In genomic region chr11:12737024-12737423, GRCh38 we compare ENCODE assay signal across 1 cellular context.
TF ChIP-seq lines count a peak whose summit lies in the region.

No MANE protein-coding gene starts in this region.

TF ChIP-seq in K562, 482 proteins besides CTCF, POLR2A, EP300 and RAD21 (continued from another document and continues in another):
- TF ChIP-seq RCOR1 (IDR thresholded peaks at IDR 0.05; ENCODE audit: borderline replicate concordance in 1 of 2, low read depth in 2 of 2, low read length in 2 of 2) (no peak), ARID1B (IDR thresholded peaks at IDR 0.05) (peak; percentile 58), DEAF1 (CRISPR knock-in tag; IDR thresholded peaks at IDR 0.05) (no peak), POLR2AphosphoS2 (IDR thresholded peaks at IDR 0.05; ENCODE audit: low read length) (no peak), ZNF12 (CRISPR knock-in tag; IDR thresholded peaks at IDR 0.05) (no peak), BMI1 (IDR thresholded peaks at IDR 0.05; ENCODE audit: low read length) (no peak), ZNF280B (CRISPR knock-in tag; IDR thresholded peaks at IDR 0.05) (no peak), CREBBP (IDR thresholded peaks at IDR 0.05; ENCODE audit: low read depth, low read length) (no peak), ZKSCAN8 (CRISPR knock-in tag; IDR thresholded peaks at IDR 0.05) (no peak), ZNF41 (CRISPR knock-in tag; conservative IDR thresholded peaks at IDR 0.05) (no peak), GABPB2 (CRISPR knock-in tag; conservative IDR thresholded peaks at IDR 0.05) (no peak), EHMT2 (IDR thresholded peaks at IDR 0.05) (no peak), SIX5 (IDR thresholded peaks at IDR 0.05; ENCODE audit: borderline replicate concordance in 1 of 2, insufficient read depth in 1 of 2, low read depth in 1 of 2, low read length in 2 of 2) (no peak), THAP12 (CRISPR knock-in tag; IDR thresholded peaks at IDR 0.05) (no peak), TFAP4 (CRISPR knock-in tag; IDR thresholded peaks at IDR 0.05; ENCODE audit: borderline replicate concordance) (no peak), CREM (IDR thresholded peaks at IDR 0.05; ENCODE audit: low read depth) (no peak), BCLAF1 (IDR thresholded peaks at IDR 0.05; ENCODE audit: borderline replicate concordance in 1 of 2, control insufficient read depth in 1 of 2, low read depth in 2 of 2, low read length in 1 of 2) (no peak), HDAC6 (IDR thresholded peaks at IDR 0.05; ENCODE audit: low read depth, low read length) (no peak), CBFA2T3 (IDR thresholded peaks at IDR 0.05) (peak; percentile 67), ZNF253 (CRISPR knock-in tag; conservative IDR thresholded peaks at IDR 0.05) (no peak), PHB (CRISPR knock-in tag; IDR thresholded peaks at IDR 0.05) (no peak), MBD2 (IDR thresholded peaks at IDR 0.05; ENCODE audit: borderline replicate concordance, low read depth) (no peak), ZNF583 (CRISPR knock-in tag; IDR thresholded peaks at IDR 0.05) (no peak), SP2 (IDR thresholded peaks at IDR 0.05; ENCODE audit: extremely low read depth, low read depth, low read length, poor library complexity, severe bottlenecking) (no peak), TEAD4 (IDR thresholded peaks at IDR 0.05; ENCODE audit: low read length) (0 out of 2 replicates have a peak, but pooled peaks have one; percentile 16), TEAD4 (CRISPR knock-in tag; IDR thresholded peaks at IDR 0.05; ENCODE audit: borderline replicate concordance) (no peak), HBP1 (CRISPR knock-in tag; IDR thresholded peaks at IDR 0.05) (no peak), ZNF217 (CRISPR knock-in tag; IDR thresholded peaks at IDR 0.05) (no peak), ZNF134 (CRISPR knock-in tag; conservative IDR thresholded peaks at IDR 0.05) (no peak), SLC30A9 (CRISPR knock-in tag; IDR thresholded peaks at IDR 0.05) (no peak), RUNX1 (IDR thresholded peaks at IDR 0.05; ENCODE audit: low read depth) (no peak), YY1 (IDR thresholded peaks at IDR 0.05; ENCODE audit: borderline replicate concordance in 1 of 3, control insufficient read depth in 1 of 3, extremely low read depth in 1 of 3, insufficient read depth in 3 of 3, insufficient read length in 1 of 3, insufficient replicate concordance in 2 of 3, low read depth in 1 of 3, low read length in 2 of 3) (no peak), PKNOX1 (IDR thresholded peaks at IDR 0.05) (no peak), ZFP36 (IDR thresholded peaks at IDR 0.05; ENCODE audit: low read depth, low read length, partially characterized antibody) (no peak), GTF2E2 (tag; IDR thresholded peaks at IDR 0.05) (no peak), ZBTB43 (CRISPR knock-in tag; IDR thresholded peaks at IDR 0.05) (no peak), TGIF2 (CRISPR knock-in tag; IDR thresholded peaks at IDR 0.05) (no peak), ZBTB40 (IDR thresholded peaks at IDR 0.05) (no peak), ZBTB40 (CRISPR knock-in tag; IDR thresholded peaks at IDR 0.05) (no peak), ZNF707 (CRISPR knock-in tag; conservative IDR thresholded peaks at IDR 0.05) (no peak)
